8 cellular contexts compared by ENCODE assay signal in genomic region chr4:151408630-151409469, GRCh38. TPM values are rescaled to one million over a fixed set of nuclear protein-coding genes. Genes with fewer than 3 reads are reported as not detected.
DNase-seq lines count a peak whose midpoint lies in the region; ATAC-seq, FAIRE-seq and TF ChIP-seq lines count a peak whose summit lies in the region.

Gene FHIP1A, plus strand, starts transcription at chr4:151409176. Its CDS starts 157,084 bp downstream, at chr4:151566260.

- H3K4me2 ChIP-seq in K562 (ENCODE audit: insufficient read depth, low read length) = peak within 1 kb of the TSS; percentile 91

- TF ChIP-seq POLR2A in GM10847 (IDR thresholded peaks at IDR 0.05; ENCODE audit: extremely low read depth, insufficient read length) (peak; percentile 44), K562 (conservative IDR thresholded peaks at IDR 0.05) (0 out of 2 replicates have a peak, but pooled peaks have one; percentile 40)

- no peak for TF ChIP-seq EP300 in K562 (IDR thresholded peaks at IDR 0.05; ENCODE audit: low read length)

- in situ Hi-C loops in HAP-1 (cut with MboI; ENCODE audit: low sequenced_read_pairs) = no loop called here
- in situ Hi-C loops in K562 (cut with MboI) = no loop called here

- H3K36me3 ChIP-seq in HAP-1 (replicated peaks) (no peaks in the 10 kb centered on the region), MG63 (no peaks in the 10 kb centered on the region), K562 (ENCODE audit: control insufficient read depth, insufficient read depth, low read length) (no peaks in the 10 kb centered on the region)

- no peak for TF ChIP-seq CTCF in K562 (IDR thresholded peaks at IDR 0.05 in 2 of 3, conservative IDR thresholded peaks at IDR 0.05 in 1 of 3; ENCODE audit: insufficient read depth in 2 of 3, low read depth in 1 of 3, low read length in 3 of 3)

- H3K4me3 ChIP-seq in HAP-1 (peak within 1 kb of the TSS; percentile 65), MG63 (peak within 1 kb of the TSS; percentile 63), K562 (peak within 1 kb of the TSS; percentile 39), iPS-11a (ENCODE audit: low read depth, low read length) (peak within 1 kb of the TSS; percentile 79), skin epidermis (peak within 1 kb of the TSS; percentile 36 to 58 (median 46))

- H4K20me1 ChIP-seq in K562 (replicated peaks; ENCODE audit: control insufficient read depth, insufficient read depth, low read length) = no peaks in the 10 kb centered on the region

- peak; percentile 48 for FAIRE-seq in K562 (lab: Jason Lieb, UNC)

- CTCF ChIA-PET in K562 (lab: Yijun Ruan, JAX; ENCODE audit: low intra/inter-chr PET ratio) = no interaction called here

- peak; percentile 90 to 94 for DNase-seq in HAP-1 (ENCODE audit: low spot score in 2 of 2)
- DNase-seq in MG63 = peak; percentile 69
- DNase-seq in T-helper 22 cell (ENCODE audit: low read depth) = peak; percentile 79
- peak; percentile 90 to 94 (median 92) for DNase-seq in K562 (ENCODE audit: extremely low read depth in 1 of 4, low spot score in 3 of 4)
- DNase-seq in GDM1 (lab: John Stamatoyannopoulos, UW) = no peak

- POLR2A ChIA-PET in K562 (lab: Yijun Ruan, JAX) = no interaction called here

- peak within 1 kb of the TSS; percentile 98 for H2AFZ ChIP-seq in K562 (ENCODE audit: low read depth, low read length)

- peak; percentile 99 for ATAC-seq in K562

- no peak for TF ChIP-seq RAD21 in K562 (CRISPR knock-in tag; conservative IDR thresholded peaks at IDR 0.05 in 1 of 2, IDR thresholded peaks at IDR 0.05 in 1 of 2)

- peak within 1 kb of the TSS; percentile 55 to 94 for H3K9ac ChIP-seq in K562 (ENCODE audit: insufficient read depth in 1 of 2, low read depth in 2 of 2, low read length in 2 of 2)

- BruUV-seq in K562 (replicated peaks; lab: Mats Ljungman, UMichigan) = no TSS peak

- H3K9me1 ChIP-seq in K562 (ENCODE audit: control insufficient read depth, insufficient read depth, low read length) = no peaks in the 10 kb centered on the region

- no peaks in the 10 kb centered on the region for H3K79me2 ChIP-seq in K562 (ENCODE audit: control insufficient read depth, insufficient read depth, low read length)

- H3K27ac ChIP-seq in K562 (ENCODE audit: extremely low read depth, low read depth, low read length) (no peak within 1 kb of the TSS; the same call in 2 of the 3 replicates), skin epidermis (peak within 1 kb of the TSS; percentile 40 to 93 (median 86))

- intact Hi-C loops in K562 (cut with micrococcal nuclease) = no loop called here

- H3K27me3 ChIP-seq in HAP-1 (ENCODE audit: low read depth) = no peaks in the 10 kb centered on the region
- no peaks in the 10 kb centered on the region for H3K27me3 ChIP-seq in MG63
- peaks cover 5 to 33% of the 10 kb centered on the region in 2 experiments; a peak in 3 of 5 replicates for H3K27me3 ChIP-seq in K562 (ENCODE audit: control insufficient read depth in 2 of 2, insufficient read depth in 2 of 2, low read length in 2 of 2)

- no peaks in the 10 kb centered on the region for H3K9me3 ChIP-seq in HAP-1
- no peaks in the 10 kb centered on the region for H3K9me3 ChIP-seq in MG63
- H3K9me3 ChIP-seq in K562 (replicated peaks; ENCODE audit: control insufficient read depth, insufficient read depth, low read depth, low read length) = no peaks in the 10 kb centered on the region

- H3K4me1 ChIP-seq in HAP-1 (peaks cover 7% of the 10 kb centered on the region), K562 (replicated peaks in 1 of 2; ENCODE audit: control insufficient read depth in 2 of 2, insufficient read depth in 2 of 2, low read length in 2 of 2) (peaks cover 4 to 18% of the 10 kb centered on the region in 2 experiments; a peak in 3 of 5 replicates)

- under 1% methylated on average over 41 of the region's 84 CpGs for WGBS in K562 (ENCODE audit: insufficient coverage, low coverage, missing lambda C conversion rate)

TF ChIP-seq in K562, 482 proteins besides CTCF, POLR2A, EP300 and RAD21 (continues in another document):
- TF ChIP-seq STAG1 (CRISPR knock-in tag; IDR thresholded peaks at IDR 0.05; ENCODE audit: borderline replicate concordance) (no peak), NR4A1 (CRISPR knock-in tag; IDR thresholded peaks at IDR 0.05) (no peak), NR4A1 (tag; IDR thresholded peaks at IDR 0.05) (no peak), PCBP1 (IDR thresholded peaks at IDR 0.05; ENCODE audit: low read depth, low read length, poor library complexity, severe bottlenecking) (peak; percentile 30), ZNF436 (CRISPR knock-in tag; IDR thresholded peaks at IDR 0.05) (no peak), CREB1 (IDR thresholded peaks at IDR 0.05) (peak; percentile 63; the same call in 1 of the 2 replicates), CREB1 (CRISPR knock-in tag; IDR thresholded peaks at IDR 0.05) (peak; percentile 52), ZNF263 (CRISPR knock-in tag; IDR thresholded peaks at IDR 0.05; ENCODE audit: borderline replicate concordance) (no peak)
- TF ChIP-seq, protein P1, sequence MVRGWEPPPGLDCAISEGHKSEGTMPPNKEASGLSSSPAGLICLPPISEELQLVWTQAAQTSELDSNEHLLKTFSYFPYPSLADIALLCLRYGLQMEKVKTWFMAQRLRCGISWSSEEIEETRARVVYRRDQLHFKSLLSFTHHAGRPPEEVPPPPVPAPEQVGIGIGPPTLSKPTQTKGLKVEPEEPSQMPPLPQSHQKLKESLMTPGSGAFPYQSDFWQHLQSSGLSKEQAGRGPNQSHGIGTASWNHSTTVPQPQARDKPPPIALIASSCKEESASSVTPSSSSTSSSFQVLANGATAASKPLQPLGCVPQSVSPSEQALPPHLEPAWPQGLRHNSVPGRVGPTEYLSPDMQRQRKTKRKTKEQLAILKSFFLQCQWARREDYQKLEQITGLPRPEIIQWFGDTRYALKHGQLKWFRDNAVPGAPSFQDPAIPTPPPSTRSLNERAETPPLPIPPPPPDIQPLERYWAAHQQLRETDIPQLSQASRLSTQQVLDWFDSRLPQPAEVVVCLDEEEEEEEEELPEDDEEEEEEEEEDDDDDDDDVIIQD (CRISPR knock-in tag; IDR thresholded peaks at IDR 0.05) = no peak
- TF ChIP-seq, protein P2, sequence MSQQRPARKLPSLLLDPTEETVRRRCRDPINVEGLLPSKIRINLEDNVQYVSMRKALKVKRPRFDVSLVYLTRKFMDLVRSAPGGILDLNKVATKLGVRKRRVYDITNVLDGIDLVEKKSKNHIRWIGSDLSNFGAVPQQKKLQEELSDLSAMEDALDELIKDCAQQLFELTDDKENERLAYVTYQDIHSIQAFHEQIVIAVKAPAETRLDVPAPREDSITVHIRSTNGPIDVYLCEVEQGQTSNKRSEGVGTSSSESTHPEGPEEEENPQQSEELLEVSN (IDR thresholded peaks at IDR 0.05; ENCODE audit: borderline replicate concordance in 1 of 2, extremely low read depth in 1 of 2, insufficient read depth in 1 of 2, insufficient read length in 1 of 2, low read depth in 1 of 2, low read length in 1 of 2, poor library complexity in 1 of 2, severe bottlenecking in 1 of 2) = peak in 1 of 2 experiments; percentile 78

RNA-seq across cellular contexts. Expression of gene FHIP1A, which starts in this region (rescaled TPM):
- total RNA-seq in MG63 (2014; rRNA removed; shearing (Covaris generic); ENCODE audit: low replicate concordance) = 2.0 and 3.8 TPM in 2 replicates
- total RNA-seq in K562 (2011; cell fraction: chromatin; rRNA removed; ENCODE audit: low replicate concordance) = 0.76 and 0.79 TPM in 2 replicates
- total RNA-seq in K562 (2011; cell fraction: nucleolus; rRNA removed) = 0.13 and 0.33 TPM in 2 replicates
- total RNA-seq in K562 (2011; cell fraction: nucleoplasm; rRNA removed) = 0.15 TPM in 2 replicates
- 0.95 TPM in 1 of 2 replicates, not detected in the other for total RNA-seq in K562 (2014; rRNA removed)
- 0.04 TPM in 1 of 2 replicates, not detected in the other for total RNA-seq in K562 (2014; rRNA removed; fragmentation: Illumina TruSeq; extraction: Trizol)
- not detected in 2 replicates for total RNA-seq in K562 (2015; rRNA removed; fragmentation: Illumina TruSeq; extraction: Trizol)
- 0.04 TPM in 2 replicates for total RNA-seq in K562 (2021)
- 0.03 TPM in 2 replicates for polyA plus RNA-seq in K562 (2011; rRNA removed)
- 0.01 TPM in 1 of 2 replicates, not detected in the other for polyA plus RNA-seq in K562 (2011; cell fraction: cytosol; rRNA removed)
- 0.10 and 0.20 TPM in 2 replicates for polyA plus RNA-seq in K562 (2011; cell fraction: nucleus; rRNA removed)
- polyA plus RNA-seq in K562 (2012) = 0.08 TPM in 1 of 2 replicates, not detected in the other
- polyA plus RNA-seq in K562 (2014; fragmentation: Illumina TruSeq; extraction: Trizol) = not detected in 2 replicates
- not detected for polyA plus RNA-seq in K562 (2014; fragmentation: Nextera tagmentation; extraction: Ambion mirVana)
- 0.01 TPM in 1 of 2 replicates, not detected in the other for polyA plus RNA-seq in K562 (2014; rRNA removed)
- 0.06 TPM in 1 of 2 replicates, not detected in the other for polyA minus RNA-seq in K562 (2011; rRNA and poly(A)+ RNA removed)
- not detected in 2 replicates for polyA minus RNA-seq in K562 (2011; cell fraction: cytosol; rRNA and poly(A)+ RNA removed)
- 0.81 and 1.6 TPM in 2 replicates for polyA minus RNA-seq in K562 (2011; cell fraction: nucleus; rRNA and poly(A)+ RNA removed)
